ENCODE assay signal across 18 cellular contexts in genomic region chr15:78691167-78691872, GRCh38. TPM values are rescaled to one million over a fixed set of nuclear protein-coding genes. Genes with fewer than 3 reads are reported as not detected.
DNase-seq lines count a peak whose midpoint lies in the region; TF ChIP-seq lines count a peak whose summit lies in the region.
"Had no signal": no experiment of that assay in that cellular context is flagged by ENCODE, and none has a peak within 500 bp of the region (broad histone marks: within the 10 kb centered on the region; RNA-seq: fewer than 3 reads in every experiment).

No MANE protein-coding gene starts in this region.

- no peak overlapping the region for H2BK120ac ChIP-seq in H9 (ENCODE audit: low read depth, low read length, poor library complexity, severe bottlenecking)

- no peaks in the 10 kb centered on the region for H3K23me2 ChIP-seq in H9 (ENCODE audit: insufficient read length, low read depth, low read length, poor library complexity, severe bottlenecking)

- H3K36me3 Mint-ChIP-seq in H9 (ENCODE audit: insufficient read depth in 1 of 3, low read depth in 3 of 3) (no peaks in the 10 kb centered on the region), nephron (ENCODE audit: low read depth) (no peaks in the 10 kb centered on the region)

- intact Hi-C loops in prostate gland (cut with DNase I), result no loop called here

- H2BK12ac ChIP-seq in H9 (ENCODE audit: insufficient read length, low read depth, low read length), result no peak overlapping the region

- no peak overlapping the region for H4K8ac ChIP-seq in H9 (replicated peaks; ENCODE audit: insufficient read length, low read depth, low read length)

- H3K4me3 Mint-ChIP-seq in H9 (no peak overlapping the region; a peak in 1 of 5 replicates), nephron (no peak overlapping the region)
- H3K4me3 Mint-ChIP-seq: CD4-positive, alpha-beta T cell had no signal

- no peak for TF ChIP-seq CTCF in BE2C (IDR thresholded peaks at IDR 0.05; ENCODE audit: low read depth, low read length)
- no peak for TF ChIP-seq CTCF in H9 (conservative IDR thresholded peaks at IDR 0.05)
- TF ChIP-seq CTCF in nephron (IDR thresholded peaks at IDR 0.05; ENCODE audit: unreplicated experiment in 3 of 3), result no peak
- no peak for TF ChIP-seq CTCF in prostate gland (IDR thresholded peaks at IDR 0.05)

- H3K27ac ChIP-seq in H9 (ENCODE audit: insufficient read length, low read depth, low read length) (no peak overlapping the region), prostate gland (no peak overlapping the region)

- H3K79me1 ChIP-seq in H9 (ENCODE audit: insufficient read depth, low read depth, low read length, poor library complexity, severe bottlenecking), result no peaks in the 10 kb centered on the region

- H3K23ac ChIP-seq in H9 (ENCODE audit: insufficient read length, low read depth, low read length), result no peak overlapping the region

- H4K20me1 ChIP-seq in H9 (ENCODE audit: control insufficient read depth, insufficient read depth, insufficient read length), result no peaks in the 10 kb centered on the region

- no peaks in the 10 kb centered on the region for H3K79me2 ChIP-seq in H9 (ENCODE audit: insufficient read depth, low read length)

- no peak overlapping the region for H2BK20ac ChIP-seq in H9 (ENCODE audit: low read depth, low read length, poor library complexity, severe bottlenecking)

- H3K9me3 Mint-ChIP-seq in H9, result no peaks in the 10 kb centered on the region; a peak in 1 of 5 replicates
- no peaks in the 10 kb centered on the region for H3K9me3 Mint-ChIP-seq in nephron
- H3K9me3 Mint-ChIP-seq: CD4-positive, alpha-beta T cell had no signal

- peaks cover 38% of the 10 kb centered on the region for H3K4me1 ChIP-seq in BE2C
- peaks cover 6% of the 10 kb centered on the region; the same call in 1 of the 2 replicates for H3K4me1 ChIP-seq in H9 (ENCODE audit: insufficient read depth, low read length)
- H3K4me1 ChIP-seq in prostate gland (replicated peaks), result no peaks in the 10 kb centered on the region

- H3K36me3 ChIP-seq in BE2C, result no peaks in the 10 kb centered on the region
- H3K36me3 ChIP-seq in prostate gland, result no peaks in the 10 kb centered on the region
- H3K36me3 ChIP-seq: MG63 had no signal

- no peak overlapping the region for H3K9ac ChIP-seq in H9 (ENCODE audit: extremely low read depth, insufficient read length, low read length)

- no peak overlapping the region for H2AFZ ChIP-seq in H9 (ENCODE audit: low read length)

- no peak overlapping the region for H3K14ac ChIP-seq in H9 (ENCODE audit: insufficient read depth, low read length)

- no peak overlapping the region for H2BK15ac ChIP-seq in H9 (ENCODE audit: low read depth, low read length)

- no peak overlapping the region for H4K91ac ChIP-seq in H9 (ENCODE audit: insufficient read length, low read depth, low read length)

- H4K5ac ChIP-seq in H9 (ENCODE audit: insufficient read length, low read depth, low read length), result no peak overlapping the region

- H3K27me3 Mint-ChIP-seq in H9 (ENCODE audit: low read depth) (peaks cover 1% of the 10 kb centered on the region), nephron (ENCODE audit: low read depth) (no peaks in the 10 kb centered on the region)
- H3K27me3 Mint-ChIP-seq: CD4-positive, alpha-beta T cell had no signal

- no peak overlapping the region for H3T11ph ChIP-seq in H9 (ENCODE audit: low read length)

- H3K27me3 ChIP-seq in BE2C (no peaks in the 10 kb centered on the region), H9 (ENCODE audit: insufficient read depth, low read length) (no peaks in the 10 kb centered on the region), prostate gland (replicated peaks; ENCODE audit: insufficient read depth) (no peaks in the 10 kb centered on the region)
- H3K27me3 ChIP-seq: MG63 had no signal

- H3K9me3 ChIP-seq in BE2C (no peaks in the 10 kb centered on the region), H9 (ENCODE audit: control insufficient read depth, low read depth, low read length) (no peaks in the 10 kb centered on the region), prostate gland (no peaks in the 10 kb centered on the region)
- H3K9me3 ChIP-seq: MG63 had no signal

- H3K27ac Mint-ChIP-seq in H9, result peak overlapping the region in 2 of 3 experiments; percentile 55 to 73; a peak in 3 of 7 replicates
- peak overlapping the region; percentile 2 to 58 (median 23) for H3K27ac Mint-ChIP-seq in nephron
- H3K27ac Mint-ChIP-seq: CD4-positive, alpha-beta T cell had no signal

- no peak overlapping the region for H3K4ac ChIP-seq in H9 (ENCODE audit: low read depth, low read length)

- no peak overlapping the region for H2BK5ac ChIP-seq in H9 (ENCODE audit: insufficient read length, low read length)

- no peak overlapping the region for H3K56ac ChIP-seq in H9 (ENCODE audit: insufficient read length, low read depth, low read length)

- H3K4me1 Mint-ChIP-seq in H9 (peaks cover 28 to 32% of the 10 kb centered on the region in 2 experiments), nephron (peaks cover 23% of the 10 kb centered on the region)

- DNase-seq in BE2C, result peak; percentile 33
- no peak for DNase-seq in H9
- peak; percentile 21 to 23 for DNase-seq in dermis microvascular lymphatic vessel endothelial cell (ENCODE audit: low read depth in 2 of 2)
- DNase-seq in activated T-cell treated with anti-CD3 and anti-CD28 coated beads, Interleukin-2, amount 50 U/mL, for 1 hour, result no peak
- DNase-seq in T-helper 2 cell, result no peak
- no peak for DNase-seq in prostate gland (ENCODE audit: low spot score)
- DNase-seq: Calu3; CD4-positive, alpha-beta T cell; H7; MG63; NCI-H1092 treated with DMSO at 0.1 percent for 48 hours; NCI-H1694; NCI-H446 treated with DMSO at 0.1 percent for 48 hours; NCI-H748 treated with DMSO at 0.1 percent for 48 hours; SHP77 had no signal

- no peak overlapping the region for H2AK5ac ChIP-seq in H9 (ENCODE audit: insufficient read length, low read length)

- H3K18ac ChIP-seq in H9 (ENCODE audit: insufficient read length, low read depth, low read length), result no peak overlapping the region

- no CpG with 5 or more reads among the region's 9 CpGs for WGBS in H9 (ENCODE audit: extremely low coverage, insufficient read length, low lambda C conversion rate)
- WGBS in prostate gland, result 65% methylated on average over 9 of the region's 9 CpGs

- no peak for TF ChIP-seq POLR2A in prostate gland (IDR thresholded peaks at IDR 0.05)

- no peak overlapping the region for H3K4me2 ChIP-seq in H9 (ENCODE audit: insufficient read depth, insufficient read length, low read length)

- H3K4me3 ChIP-seq in BE2C (ENCODE audit: low read depth, low read length) (no peak overlapping the region), prostate gland (no peak overlapping the region)
- H3K4me3 ChIP-seq: MG63 had no signal

RNA-seq across cellular contexts. Expression of gene CHRNB4, which starts 50.3 kb away (rescaled TPM):
- polyA plus RNA-seq in BE2C (2012; ENCODE audit: insufficient read depth, insufficient read length, low read depth), result 20.5 TPM
- total RNA-seq in H9 (2021), result 1.9 TPM in 2 replicates
- total RNA-seq in dermis microvascular lymphatic vessel endothelial cell, result not detected in 2 replicates
- 1 to 10 TPM in 1 of 2 donors, not detected in 1; 3.0 TPM for total RNA-seq in prostate gland
- total RNA-seq: A673; Calu3; CD4-positive, alpha-beta T cell; G401 had no signal

Comparison
In these comparisons a context has a peak if more than half of its experiments do, and no peak if none do; other contexts are left out.
1. DNase-seq: peak in BE2C (single experiment) and dermis microvascular lymphatic vessel endothelial cell (2 of 2); none in H9 (single experiment), activated T-cell treated with anti-CD3 and anti-CD28 coated beads, Interleukin-2, amount 50 U/mL, for 1 hour (single experiment), T-helper 2 cell (0 of 5) and prostate gland (single experiment).